In the genomic region with DNA sequence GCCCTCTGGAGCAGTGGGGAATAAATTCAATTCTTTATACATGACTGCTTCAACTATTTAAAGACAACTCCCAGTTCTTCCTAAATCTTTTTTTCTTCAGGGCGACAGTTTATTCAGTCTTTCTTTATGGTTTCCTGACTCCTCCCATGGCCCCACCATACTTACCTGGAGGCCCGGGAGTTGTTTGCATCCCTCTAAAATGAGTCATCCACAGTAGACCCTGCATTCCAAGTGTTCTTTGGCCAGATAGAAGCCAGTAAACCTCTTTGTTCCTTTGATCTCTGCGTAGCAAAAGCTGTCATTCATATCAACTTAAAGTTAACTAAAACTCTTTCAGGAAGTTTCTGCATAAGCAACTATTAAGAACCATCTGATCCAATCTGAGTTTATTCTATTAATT, we compare ENCODE assay signal across 1 cellular context.
TF ChIP-seq lines count a peak whose summit lies in the region.

No MANE protein-coding gene starts in this region.

TF ChIP-seq in HepG2, 621 proteins besides CTCF, POLR2A, EP300 and RAD21 (continued from another document and continues in another):
- TF ChIP-seq ZNF75D (CRISPR knock-in tag; IDR thresholded peaks at IDR 0.05; ENCODE audit: borderline replicate concordance) (no peak), TAF15 (IDR thresholded peaks at IDR 0.05; ENCODE audit: low read depth, low read length, poor library complexity, severe bottlenecking) (no peak), IKZF4 (CRISPR knock-in tag; IDR thresholded peaks at IDR 0.05; ENCODE audit: borderline replicate concordance, low read depth, not compliant biosample characterization) (no peak), RELA (CRISPR knock-in tag; IDR thresholded peaks at IDR 0.05) (no peak), FOXA1 (IDR thresholded peaks at IDR 0.05) (no peak), FOXA1 (CRISPR knock-in tag; IDR thresholded peaks at IDR 0.05) (0 out of 2 replicates have a peak, but pooled peaks have one; percentile 13), RNF2 (conservative IDR thresholded peaks at IDR 0.05; ENCODE audit: low read depth) (no peak), MATR3 (CRISPR knock-in tag; IDR thresholded peaks at IDR 0.05) (no peak), SCMH1 (CRISPR knock-in tag; IDR thresholded peaks at IDR 0.05; ENCODE audit: borderline replicate concordance) (no peak), SPEN (CRISPR knock-in tag; IDR thresholded peaks at IDR 0.05; ENCODE audit: low read depth) (no peak), ZBTB42 (CRISPR knock-in tag; IDR thresholded peaks at IDR 0.05) (no peak), U2AF1 (optimal IDR thresholded peaks at IDR 0.05; ENCODE audit: low read depth, low read length) (no peak), IRF2 (CRISPR knock-in tag; IDR thresholded peaks at IDR 0.05) (no peak), ELF1 (CRISPR knock-in tag; IDR thresholded peaks at IDR 0.05) (no peak), HNRNPL (IDR thresholded peaks at IDR 0.05; ENCODE audit: low read depth, low read length) (no peak), ZNF446 (CRISPR knock-in tag; IDR thresholded peaks at IDR 0.05) (no peak), CEBPB (IDR thresholded peaks at IDR 0.05; ENCODE audit: borderline replicate concordance, low read depth, low read length) (no peak), SMYD3 (CRISPR knock-in tag; IDR thresholded peaks at IDR 0.05) (no peak), ZNF891 (CRISPR knock-in tag; IDR thresholded peaks at IDR 0.05) (no peak), CHD4 (IDR thresholded peaks at IDR 0.05; ENCODE audit: borderline replicate concordance, low read length) (no peak), ZNF572 (CRISPR knock-in tag; IDR thresholded peaks at IDR 0.05) (no peak), ZNF329 (CRISPR knock-in tag; IDR thresholded peaks at IDR 0.05; ENCODE audit: low read depth) (no peak)
- TF ChIP-seq, protein P1, sequence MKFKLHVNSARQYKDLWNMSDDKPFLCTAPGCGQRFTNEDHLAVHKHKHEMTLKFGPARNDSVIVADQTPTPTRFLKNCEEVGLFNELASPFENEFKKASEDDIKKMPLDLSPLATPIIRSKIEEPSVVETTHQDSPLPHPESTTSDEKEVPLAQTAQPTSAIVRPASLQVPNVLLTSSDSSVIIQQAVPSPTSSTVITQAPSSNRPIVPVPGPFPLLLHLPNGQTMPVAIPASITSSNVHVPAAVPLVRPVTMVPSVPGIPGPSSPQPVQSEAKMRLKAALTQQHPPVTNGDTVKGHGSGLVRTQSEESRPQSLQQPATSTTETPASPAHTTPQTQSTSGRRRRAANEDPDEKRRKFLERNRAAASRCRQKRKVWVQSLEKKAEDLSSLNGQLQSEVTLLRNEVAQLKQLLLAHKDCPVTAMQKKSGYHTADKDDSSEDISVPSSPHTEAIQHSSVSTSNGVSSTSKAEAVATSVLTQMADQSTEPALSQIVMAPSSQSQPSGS (CRISPR knock-in tag; IDR thresholded peaks at IDR 0.05), result no peak
- TF ChIP-seq, protein P2, sequence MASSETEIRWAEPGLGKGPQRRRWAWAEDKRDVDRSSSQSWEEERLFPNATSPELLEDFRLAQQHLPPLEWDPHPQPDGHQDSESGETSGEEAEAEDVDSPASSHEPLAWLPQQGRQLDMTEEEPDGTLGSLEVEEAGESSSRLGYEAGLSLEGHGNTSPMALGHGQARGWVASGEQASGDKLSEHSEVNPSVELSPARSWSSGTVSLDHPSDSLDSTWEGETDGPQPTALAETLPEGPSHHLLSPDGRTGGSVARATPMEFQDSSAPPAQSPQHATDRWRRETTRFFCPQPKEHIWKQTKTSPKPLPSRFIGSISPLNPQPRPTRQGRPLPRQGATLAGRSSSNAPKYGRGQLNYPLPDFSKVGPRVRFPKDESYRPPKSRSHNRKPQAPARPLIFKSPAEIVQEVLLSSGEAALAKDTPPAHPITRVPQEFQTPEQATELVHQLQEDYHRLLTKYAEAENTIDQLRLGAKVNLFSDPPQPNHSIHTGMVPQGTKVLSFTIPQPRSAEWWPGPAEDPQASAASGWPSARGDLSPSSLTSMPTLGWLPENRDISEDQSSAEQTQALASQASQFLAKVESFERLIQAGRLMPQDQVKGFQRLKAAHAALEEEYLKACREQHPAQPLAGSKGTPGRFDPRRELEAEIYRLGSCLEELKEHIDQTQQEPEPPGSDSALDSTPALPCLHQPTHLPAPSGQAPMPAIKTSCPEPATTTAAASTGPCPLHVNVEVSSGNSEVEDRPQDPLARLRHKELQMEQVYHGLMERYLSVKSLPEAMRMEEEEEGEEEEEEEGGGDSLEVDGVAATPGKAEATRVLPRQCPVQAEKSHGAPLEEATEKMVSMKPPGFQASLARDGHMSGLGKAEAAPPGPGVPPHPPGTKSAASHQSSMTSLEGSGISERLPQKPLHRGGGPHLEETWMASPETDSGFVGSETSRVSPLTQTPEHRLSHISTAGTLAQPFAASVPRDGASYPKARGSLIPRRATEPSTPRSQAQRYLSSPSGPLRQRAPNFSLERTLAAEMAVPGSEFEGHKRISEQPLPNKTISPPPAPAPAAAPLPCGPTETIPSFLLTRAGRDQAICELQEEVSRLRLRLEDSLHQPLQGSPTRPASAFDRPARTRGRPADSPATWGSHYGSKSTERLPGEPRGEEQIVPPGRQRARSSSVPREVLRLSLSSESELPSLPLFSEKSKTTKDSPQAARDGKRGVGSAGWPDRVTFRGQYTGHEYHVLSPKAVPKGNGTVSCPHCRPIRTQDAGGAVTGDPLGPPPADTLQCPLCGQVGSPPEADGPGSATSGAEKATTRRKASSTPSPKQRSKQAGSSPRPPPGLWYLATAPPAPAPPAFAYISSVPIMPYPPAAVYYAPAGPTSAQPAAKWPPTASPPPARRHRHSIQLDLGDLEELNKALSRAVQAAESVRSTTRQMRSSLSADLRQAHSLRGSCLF (CRISPR knock-in tag; IDR thresholded peaks at IDR 0.05; ENCODE audit: borderline replicate concordance), result 0 out of 2 replicates have a peak, but pooled peaks have one; percentile 34
- TF ChIP-seq, protein P3, sequence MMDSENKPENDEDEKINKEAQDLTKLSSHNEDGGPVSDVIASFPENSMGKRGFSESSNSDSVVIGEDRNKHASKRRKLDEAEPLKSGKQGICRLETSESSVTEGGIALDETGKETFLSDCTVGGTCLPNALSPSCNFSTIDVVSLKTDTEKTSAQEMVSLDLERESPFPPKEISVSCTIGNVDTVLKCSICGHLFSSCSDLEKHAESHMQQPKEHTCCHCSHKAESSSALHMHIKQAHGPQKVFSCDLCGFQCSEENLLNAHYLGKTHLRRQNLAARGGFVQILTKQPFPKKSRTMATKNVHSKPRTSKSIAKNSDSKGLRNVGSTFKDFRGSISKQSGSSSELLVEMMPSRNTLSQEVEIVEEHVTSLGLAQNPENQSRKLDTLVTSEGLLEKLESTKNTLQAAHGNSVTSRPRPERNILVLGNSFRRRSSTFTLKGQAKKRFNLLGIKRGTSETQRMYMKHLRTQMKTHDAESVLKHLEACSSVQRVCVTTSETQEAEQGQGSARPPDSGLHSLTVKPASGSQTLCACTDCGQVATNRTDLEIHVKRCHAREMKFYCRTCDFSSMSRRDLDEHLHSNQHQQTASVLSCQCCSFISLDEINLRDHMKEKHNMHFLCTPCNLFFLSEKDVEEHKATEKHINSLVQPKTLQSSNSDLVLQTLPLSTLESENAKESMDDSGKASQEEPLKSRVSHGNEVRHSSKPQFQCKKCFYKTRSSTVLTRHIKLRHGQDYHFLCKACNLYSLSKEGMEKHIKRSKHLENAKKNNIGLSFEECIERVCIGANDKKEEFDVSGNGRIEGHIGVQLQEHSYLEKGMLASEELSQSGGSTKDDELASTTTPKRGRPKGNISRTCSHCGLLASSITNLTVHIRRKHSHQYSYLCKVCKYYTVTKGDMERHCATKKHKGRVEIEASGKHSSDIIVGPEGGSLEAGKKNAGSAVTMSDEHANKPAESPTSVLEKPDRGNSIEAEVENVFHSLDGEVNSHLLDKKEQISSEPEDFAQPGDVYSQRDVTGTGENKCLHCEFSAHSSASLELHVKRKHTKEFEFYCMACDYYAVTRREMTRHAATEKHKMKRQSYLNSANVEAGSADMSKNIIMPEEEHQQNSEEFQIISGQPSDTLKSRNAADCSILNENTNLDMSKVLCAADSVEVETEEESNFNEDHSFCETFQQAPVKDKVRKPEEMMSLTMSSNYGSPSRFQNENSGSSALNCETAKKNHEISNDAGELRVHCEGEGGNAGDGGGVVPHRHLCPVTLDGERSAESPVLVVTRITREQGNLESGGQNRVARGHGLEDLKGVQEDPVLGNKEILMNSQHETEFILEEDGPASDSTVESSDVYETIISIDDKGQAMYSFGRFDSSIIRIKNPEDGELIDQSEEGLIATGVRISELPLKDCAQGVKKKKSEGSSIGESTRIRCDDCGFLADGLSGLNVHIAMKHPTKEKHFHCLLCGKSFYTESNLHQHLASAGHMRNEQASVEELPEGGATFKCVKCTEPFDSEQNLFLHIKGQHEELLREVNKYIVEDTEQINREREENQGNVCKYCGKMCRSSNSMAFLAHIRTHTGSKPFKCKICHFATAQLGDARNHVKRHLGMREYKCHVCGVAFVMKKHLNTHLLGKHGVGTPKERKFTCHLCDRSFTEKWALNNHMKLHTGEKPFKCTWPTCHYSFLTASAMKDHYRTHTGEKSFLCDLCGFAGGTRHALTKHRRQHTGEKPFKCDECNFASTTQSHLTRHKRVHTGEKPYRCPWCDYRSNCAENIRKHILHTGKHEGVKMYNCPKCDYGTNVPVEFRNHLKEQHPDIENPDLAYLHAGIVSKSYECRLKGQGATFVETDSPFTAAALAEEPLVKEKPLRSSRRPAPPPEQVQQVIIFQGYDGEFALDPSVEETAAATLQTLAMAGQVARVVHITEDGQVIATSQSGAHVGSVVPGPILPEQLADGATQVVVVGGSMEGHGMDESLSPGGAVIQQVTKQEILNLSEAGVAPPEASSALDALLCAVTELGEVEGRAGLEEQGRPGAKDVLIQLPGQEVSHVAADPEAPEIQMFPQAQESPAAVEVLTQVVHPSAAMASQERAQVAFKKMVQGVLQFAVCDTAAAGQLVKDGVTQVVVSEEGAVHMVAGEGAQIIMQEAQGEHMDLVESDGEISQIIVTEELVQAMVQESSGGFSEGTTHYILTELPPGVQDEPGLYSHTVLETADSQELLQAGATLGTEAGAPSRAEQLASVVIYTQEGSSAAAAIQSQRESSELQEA (CRISPR knock-in tag; IDR thresholded peaks at IDR 0.05; ENCODE audit: not compliant biosample characterization), result no peak
- TF ChIP-seq, protein P4, sequence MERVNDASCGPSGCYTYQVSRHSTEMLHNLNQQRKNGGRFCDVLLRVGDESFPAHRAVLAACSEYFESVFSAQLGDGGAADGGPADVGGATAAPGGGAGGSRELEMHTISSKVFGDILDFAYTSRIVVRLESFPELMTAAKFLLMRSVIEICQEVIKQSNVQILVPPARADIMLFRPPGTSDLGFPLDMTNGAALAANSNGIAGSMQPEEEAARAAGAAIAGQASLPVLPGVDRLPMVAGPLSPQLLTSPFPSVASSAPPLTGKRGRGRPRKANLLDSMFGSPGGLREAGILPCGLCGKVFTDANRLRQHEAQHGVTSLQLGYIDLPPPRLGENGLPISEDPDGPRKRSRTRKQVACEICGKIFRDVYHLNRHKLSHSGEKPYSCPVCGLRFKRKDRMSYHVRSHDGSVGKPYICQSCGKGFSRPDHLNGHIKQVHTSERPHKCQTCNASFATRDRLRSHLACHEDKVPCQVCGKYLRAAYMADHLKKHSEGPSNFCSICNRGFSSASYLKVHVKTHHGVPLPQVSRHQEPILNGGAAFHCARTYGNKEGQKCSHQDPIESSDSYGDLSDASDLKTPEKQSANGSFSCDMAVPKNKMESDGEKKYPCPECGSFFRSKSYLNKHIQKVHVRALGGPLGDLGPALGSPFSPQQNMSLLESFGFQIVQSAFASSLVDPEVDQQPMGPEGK (CRISPR knock-in tag; IDR thresholded peaks at IDR 0.05), result no peak
- TF ChIP-seq, protein P5, sequence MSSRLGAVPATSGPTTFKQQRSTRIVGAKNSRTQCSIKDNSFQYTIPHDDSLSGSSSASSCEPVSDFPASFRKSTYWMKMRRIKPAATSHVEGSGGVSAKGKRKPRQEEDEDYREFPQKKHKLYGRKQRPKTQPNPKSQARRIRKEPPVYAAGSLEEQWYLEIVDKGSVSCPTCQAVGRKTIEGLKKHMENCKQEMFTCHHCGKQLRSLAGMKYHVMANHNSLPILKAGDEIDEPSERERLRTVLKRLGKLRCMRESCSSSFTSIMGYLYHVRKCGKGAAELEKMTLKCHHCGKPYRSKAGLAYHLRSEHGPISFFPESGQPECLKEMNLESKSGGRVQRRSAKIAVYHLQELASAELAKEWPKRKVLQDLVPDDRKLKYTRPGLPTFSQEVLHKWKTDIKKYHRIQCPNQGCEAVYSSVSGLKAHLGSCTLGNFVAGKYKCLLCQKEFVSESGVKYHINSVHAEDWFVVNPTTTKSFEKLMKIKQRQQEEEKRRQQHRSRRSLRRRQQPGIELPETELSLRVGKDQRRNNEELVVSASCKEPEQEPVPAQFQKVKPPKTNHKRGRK (CRISPR knock-in tag; IDR thresholded peaks at IDR 0.05), result no peak
- TF ChIP-seq, protein P6, sequence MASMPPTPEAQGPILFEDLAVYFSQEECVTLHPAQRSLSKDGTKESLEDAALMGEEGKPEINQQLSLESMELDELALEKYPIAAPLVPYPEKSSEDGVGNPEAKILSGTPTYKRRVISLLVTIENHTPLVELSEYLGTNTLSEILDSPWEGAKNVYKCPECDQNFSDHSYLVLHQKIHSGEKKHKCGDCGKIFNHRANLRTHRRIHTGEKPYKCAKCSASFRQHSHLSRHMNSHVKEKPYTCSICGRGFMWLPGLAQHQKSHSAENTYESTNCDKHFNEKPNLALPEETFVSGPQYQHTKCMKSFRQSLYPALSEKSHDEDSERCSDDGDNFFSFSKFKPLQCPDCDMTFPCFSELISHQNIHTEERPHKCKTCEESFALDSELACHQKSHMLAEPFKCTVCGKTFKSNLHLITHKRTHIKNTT (CRISPR knock-in tag; IDR thresholded peaks at IDR 0.05), result no peak
- TF ChIP-seq, protein P7, sequence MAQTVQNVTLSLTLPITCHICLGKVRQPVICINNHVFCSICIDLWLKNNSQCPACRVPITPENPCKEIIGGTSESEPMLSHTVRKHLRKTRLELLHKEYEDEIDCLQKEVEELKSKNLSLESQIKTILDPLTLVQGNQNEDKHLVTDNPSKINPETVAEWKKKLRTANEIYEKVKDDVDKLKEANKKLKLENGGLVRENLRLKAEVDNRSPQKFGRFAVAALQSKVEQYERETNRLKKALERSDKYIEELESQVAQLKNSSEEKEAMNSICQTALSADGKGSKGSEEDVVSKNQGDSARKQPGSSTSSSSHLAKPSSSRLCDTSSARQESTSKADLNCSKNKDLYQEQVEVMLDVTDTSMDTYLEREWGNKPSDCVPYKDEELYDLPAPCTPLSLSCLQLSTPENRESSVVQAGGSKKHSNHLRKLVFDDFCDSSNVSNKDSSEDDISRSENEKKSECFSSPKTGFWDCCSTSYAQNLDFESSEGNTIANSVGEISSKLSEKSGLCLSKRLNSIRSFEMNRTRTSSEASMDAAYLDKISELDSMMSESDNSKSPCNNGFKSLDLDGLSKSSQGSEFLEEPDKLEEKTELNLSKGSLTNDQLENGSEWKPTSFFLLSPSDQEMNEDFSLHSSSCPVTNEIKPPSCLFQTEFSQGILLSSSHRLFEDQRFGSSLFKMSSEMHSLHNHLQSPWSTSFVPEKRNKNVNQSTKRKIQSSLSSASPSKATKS (CRISPR knock-in tag; IDR thresholded peaks at IDR 0.05), result no peak
- TF ChIP-seq, protein P8, sequence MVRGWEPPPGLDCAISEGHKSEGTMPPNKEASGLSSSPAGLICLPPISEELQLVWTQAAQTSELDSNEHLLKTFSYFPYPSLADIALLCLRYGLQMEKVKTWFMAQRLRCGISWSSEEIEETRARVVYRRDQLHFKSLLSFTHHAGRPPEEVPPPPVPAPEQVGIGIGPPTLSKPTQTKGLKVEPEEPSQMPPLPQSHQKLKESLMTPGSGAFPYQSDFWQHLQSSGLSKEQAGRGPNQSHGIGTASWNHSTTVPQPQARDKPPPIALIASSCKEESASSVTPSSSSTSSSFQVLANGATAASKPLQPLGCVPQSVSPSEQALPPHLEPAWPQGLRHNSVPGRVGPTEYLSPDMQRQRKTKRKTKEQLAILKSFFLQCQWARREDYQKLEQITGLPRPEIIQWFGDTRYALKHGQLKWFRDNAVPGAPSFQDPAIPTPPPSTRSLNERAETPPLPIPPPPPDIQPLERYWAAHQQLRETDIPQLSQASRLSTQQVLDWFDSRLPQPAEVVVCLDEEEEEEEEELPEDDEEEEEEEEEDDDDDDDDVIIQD (CRISPR knock-in tag; IDR thresholded peaks at IDR 0.05; ENCODE audit: low read depth), result peak; percentile 66; the same call in 1 of the 2 replicates
